In genomic region chr1:46720319-46720718, GRCh38 we compare ENCODE assay signal across 10 cellular contexts. TPM values are rescaled to one million over a fixed set of nuclear protein-coding genes. Genes with fewer than 3 reads are reported as not detected.
DNase-seq lines count a peak whose midpoint lies in the region; ATAC-seq and TF ChIP-seq lines count a peak whose summit lies in the region.
"Not testable (repeated sequence)": the region's sequence is repeated elsewhere in the genome, so short reads cannot be mapped to it uniquely, and the experiment has no call there.
"Had no signal": no experiment of that assay in that cellular context is flagged by ENCODE, and none has a peak within 500 bp of the region (broad histone marks: within the 10 kb centered on the region; RNA-seq: fewer than 3 reads in every experiment).

No MANE protein-coding gene starts in this region.

- TF ChIP-seq CTCF in HEK293 (tag by site-specific recombination; IDR thresholded peaks at IDR 0.05); VCaP (conservative IDR thresholded peaks at IDR 0.05); endothelial cell (IDR thresholded peaks at IDR 0.05; ENCODE audit: unreplicated experiment); neural crest cell (conservative IDR thresholded peaks at IDR 0.05): not testable (repeated sequence)

- H3K4me3 ChIP-seq in CD4-positive, CD25-positive, alpha-beta regulatory T cell (ENCODE audit: low read depth, low read length); HEK293 (ENCODE audit: low read depth, low read length): not testable (repeated sequence)

- not testable (repeated sequence) for H3K9me3 Mint-ChIP-seq in CD4-positive, CD25-positive, alpha-beta regulatory T cell; endothelial cell (ENCODE audit: unreplicated experiment); immature natural killer cell; neural crest cell

- H3K27me3 ChIP-seq in CD4-positive, CD25-positive, alpha-beta regulatory T cell (ENCODE audit: control insufficient read depth, insufficient read depth, low read length) = not testable (repeated sequence)

- H3K4me3 Mint-ChIP-seq in CD4-positive, CD25-positive, alpha-beta regulatory T cell = peak overlapping the region in 1 of 4 donors; percentile 37
- H3K4me3 Mint-ChIP-seq in endothelial cell (ENCODE audit: unreplicated experiment) = not testable (repeated sequence)
- H3K4me3 Mint-ChIP-seq in immature natural killer cell = peak overlapping the region in 3 of 5 donors; percentile 0 to 23 (median 3)
- peak overlapping the region; percentile 1 for H3K4me3 Mint-ChIP-seq in neural crest cell

- H3K27me3 Mint-ChIP-seq in CD4-positive, CD25-positive, alpha-beta regulatory T cell; endothelial cell (ENCODE audit: unreplicated experiment): not testable (repeated sequence)
- peaks cover 6 to 12% (median 10%) of the 10 kb centered on the region in 3 donors for H3K27me3 Mint-ChIP-seq in immature natural killer cell (ENCODE audit: low read depth in 3 of 3)
- peaks cover 17% of the 10 kb centered on the region for H3K27me3 Mint-ChIP-seq in neural crest cell (ENCODE audit: low read depth)

- H3K27ac ChIP-seq in CD4-positive, CD25-positive, alpha-beta regulatory T cell (ENCODE audit: insufficient read depth, low read length, poor library complexity, severe bottlenecking) = peak overlapping the region; percentile 84
- not testable (repeated sequence) for H3K27ac ChIP-seq in HEK293 (ENCODE audit: extremely low read depth, low read depth, low read length)
- H3K27ac ChIP-seq in VCaP = peak overlapping the region; percentile 89

- CTCF ChIA-PET in HEK293 (lab: Yijun Ruan, JAX) = interaction anchor here (0.8 to 1.4 kb wide), 5 partner anchors 8 to 203 kb away, joined by 3 to 4 read pairs (median 3); a partner anchor contains a TSS

- DNase-seq in CD4-positive, CD25-positive, alpha-beta regulatory T cell; endothelial cell (ENCODE audit: low spot score); immature natural killer cell; neural crest cell (ENCODE audit: low read depth, low spot score): not testable (repeated sequence)

- peaks cover 28 to 52% (median 35%) of the 10 kb centered on the region in 4 donors for H3K4me1 Mint-ChIP-seq in CD4-positive, CD25-positive, alpha-beta regulatory T cell
- H3K4me1 Mint-ChIP-seq in endothelial cell (ENCODE audit: unreplicated experiment) (peaks cover 75% of the 10 kb centered on the region), immature natural killer cell (peaks cover 38% of the 10 kb centered on the region in 2 donors), neural crest cell (peaks cover 31% of the 10 kb centered on the region)

- H3K9me3 ChIP-seq in CD4-positive, CD25-positive, alpha-beta regulatory T cell (ENCODE audit: control insufficient read depth in 2 of 2, low read length in 2 of 2); HEK293 (ENCODE audit: control insufficient read depth, insufficient read depth, low read depth, low read length): not testable (repeated sequence)

- peak overlapping the region; percentile 2 to 98 (median 20) for H3K27ac Mint-ChIP-seq in CD4-positive, CD25-positive, alpha-beta regulatory T cell
- H3K27ac Mint-ChIP-seq in endothelial cell (ENCODE audit: unreplicated experiment) (peak overlapping the region; percentile 65), immature natural killer cell (peak overlapping the region in 2 of 6 donors; percentile 5 to 72)
- H3K27ac Mint-ChIP-seq in neural crest cell (ENCODE audit: unreplicated experiment) = not testable (repeated sequence)

- H3K4me1 ChIP-seq in CD4-positive, CD25-positive, alpha-beta regulatory T cell (ENCODE audit: control insufficient read depth, insufficient read depth, low read length, poor library complexity, severe bottlenecking) = peaks cover 32% of the 10 kb centered on the region
- H3K4me1 ChIP-seq in HEK293 (ENCODE audit: control insufficient read depth, insufficient read depth, low read length) = not testable (repeated sequence)

- H3K36me3 Mint-ChIP-seq in CD4-positive, CD25-positive, alpha-beta regulatory T cell = peaks cover 13% of the 10 kb centered on the region
- peaks cover 33% of the 10 kb centered on the region for H3K36me3 Mint-ChIP-seq in endothelial cell (ENCODE audit: low read depth, unreplicated experiment)
- not testable (repeated sequence) for H3K36me3 Mint-ChIP-seq in immature natural killer cell; neural crest cell (ENCODE audit: low read depth)

- not testable (repeated sequence) for ATAC-seq in CD4-positive, CD25-positive, alpha-beta regulatory T cell (ENCODE audit: low read depth in 2 of 2)

- H3K36me3 ChIP-seq in CD4-positive, CD25-positive, alpha-beta regulatory T cell (ENCODE audit: control insufficient read depth, insufficient read depth, low read length) = peaks cover 13% of the 10 kb centered on the region
- H3K36me3 ChIP-seq in HEK293 (ENCODE audit: control insufficient read depth in 2 of 2, insufficient read depth in 1 of 2, low read length in 2 of 2) = peaks cover 5 to 22% of the 10 kb centered on the region in 2 experiments; a peak in 2 of 3 replicates

- POLR2A ChIA-PET in HEK293 (lab: Yijun Ruan, JAX) = interaction anchor here (1.2 kb wide), 1 partner anchor 116 kb away, joined by 3 read pairs; the partner anchor contains the start of gene MKNK1

TF ChIP-seq in HEK293, 187 proteins besides CTCF, POLR2A, EP300 and RAD21 (continues in another document):
- TF ChIP-seq ZNF580 (tag by site-specific recombination; IDR thresholded peaks at IDR 0.05) = 0 out of 2 replicates have a peak, but pooled peaks have one; percentile 20
- TF ChIP-seq ZNF664 (tag by site-specific recombination; IDR thresholded peaks at IDR 0.05) = 0 out of 2 replicates have a peak, but pooled peaks have one; percentile 14
- TF ChIP-seq ZNF433 (tag by site-specific recombination; IDR thresholded peaks at IDR 0.05; ENCODE audit: low read depth) = 0 out of 2 replicates have a peak, but pooled peaks have one; percentile 40
- TF ChIP-seq ZNF623 (tag by site-specific recombination; IDR thresholded peaks at IDR 0.05) = peak; percentile 68
- peak; percentile 65; the same call in 1 of the 2 replicates for TF ChIP-seq ZNF560 (tag by site-specific recombination; IDR thresholded peaks at IDR 0.05; ENCODE audit: borderline replicate concordance)
- TF ChIP-seq ZNF529 (tag by site-specific recombination; IDR thresholded peaks at IDR 0.05; ENCODE audit: insufficient replicate concordance) = peak; percentile 33
- peak; percentile 77 for TF ChIP-seq ZBTB8A (tag by site-specific recombination; IDR thresholded peaks at IDR 0.05)
- peak; percentile 68; the same call in 1 of the 2 replicates for TF ChIP-seq ZNF140 (tag by site-specific recombination; IDR thresholded peaks at IDR 0.05)
- 0 out of 2 replicates have a peak, but pooled peaks have one; percentile 8 for TF ChIP-seq ZNF292 (tag by site-specific recombination; IDR thresholded peaks at IDR 0.05; ENCODE audit: borderline replicate concordance, low read depth)
- peak; percentile 68 for TF ChIP-seq ZNF510 (tag by site-specific recombination; IDR thresholded peaks at IDR 0.05; ENCODE audit: insufficient replicate concordance)
- TF ChIP-seq, protein P1, sequence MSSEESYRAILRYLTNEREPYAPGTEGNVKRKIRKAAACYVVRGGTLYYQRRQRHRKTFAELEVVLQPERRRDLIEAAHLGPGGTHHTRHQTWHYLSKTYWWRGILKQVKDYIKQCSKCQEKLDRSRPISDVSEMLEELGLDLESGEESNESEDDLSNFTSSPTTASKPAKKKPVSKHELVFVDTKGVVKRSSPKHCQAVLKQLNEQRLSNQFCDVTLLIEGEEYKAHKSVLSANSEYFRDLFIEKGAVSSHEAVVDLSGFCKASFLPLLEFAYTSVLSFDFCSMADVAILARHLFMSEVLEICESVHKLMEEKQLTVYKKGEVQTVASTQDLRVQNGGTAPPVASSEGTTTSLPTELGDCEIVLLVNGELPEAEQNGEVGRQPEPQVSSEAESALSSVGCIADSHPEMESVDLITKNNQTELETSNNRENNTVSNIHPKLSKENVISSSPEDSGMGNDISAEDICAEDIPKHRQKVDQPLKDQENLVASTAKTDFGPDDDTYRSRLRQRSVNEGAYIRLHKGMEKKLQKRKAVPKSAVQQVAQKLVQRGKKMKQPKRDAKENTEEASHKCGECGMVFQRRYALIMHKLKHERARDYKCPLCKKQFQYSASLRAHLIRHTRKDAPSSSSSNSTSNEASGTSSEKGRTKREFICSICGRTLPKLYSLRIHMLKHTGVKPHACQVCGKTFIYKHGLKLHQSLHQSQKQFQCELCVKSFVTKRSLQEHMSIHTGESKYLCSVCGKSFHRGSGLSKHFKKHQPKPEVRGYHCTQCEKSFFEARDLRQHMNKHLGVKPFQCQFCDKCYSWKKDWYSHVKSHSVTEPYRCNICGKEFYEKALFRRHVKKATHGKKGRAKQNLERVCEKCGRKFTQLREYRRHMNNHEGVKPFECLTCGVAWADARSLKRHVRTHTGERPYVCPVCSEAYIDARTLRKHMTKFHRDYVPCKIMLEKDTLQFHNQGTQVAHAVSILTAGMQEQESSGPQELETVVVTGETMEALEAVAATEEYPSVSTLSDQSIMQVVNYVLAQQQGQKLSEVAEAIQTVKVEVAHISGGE (tag by site-specific recombination; conservative IDR thresholded peaks at IDR 0.05; ENCODE audit: low read depth) = peak; percentile 77
- TF ChIP-seq ZNF654 (tag by site-specific recombination; IDR thresholded peaks at IDR 0.05; ENCODE audit: low read depth) = peak; percentile 32
- peak; percentile 93 for TF ChIP-seq ZNF394 (tag by site-specific recombination; IDR thresholded peaks at IDR 0.05; ENCODE audit: borderline replicate concordance)

RNA-seq across cellular contexts. Expression of gene EFCAB14, which starts 1.4 kb away (rescaled TPM):
- 83.3 TPM for total RNA-seq in CD4-positive, CD25-positive, alpha-beta regulatory T cell
- 10 to 100 TPM; 81.2 to 88.9 (median 85.3) TPM for polyA plus RNA-seq in CD4-positive, CD25-positive, alpha-beta regulatory T cell
- total RNA-seq in endothelial cell (ENCODE audit: unreplicated experiment) (325 TPM), neural crest cell (33.1 and 33.2 TPM in 2 replicates)
- 100 to 1,000 TPM in 1 of 3 donors, 10 to 100 TPM in 2; 85.8 to 145 (median 98.8) TPM for polyA plus RNA-seq in immature natural killer cell

RNA-seq across cellular contexts. Expression of gene TEX38, which starts 48.7 kb away (rescaled TPM):
- total RNA-seq in CD4-positive, CD25-positive, alpha-beta regulatory T cell = not detected
- polyA plus RNA-seq in CD4-positive, CD25-positive, alpha-beta regulatory T cell = not detected
- total RNA-seq in endothelial cell (ENCODE audit: unreplicated experiment) (not detected), neural crest cell (0.26 TPM in 1 of 2 replicates, not detected in the other)
- not detected for polyA plus RNA-seq in immature natural killer cell
- total RNA-seq: Daoy, GM23248, HT1080 had no signal
- polyA plus RNA-seq: A549 had no signal

RNA-seq across cellular contexts. Expression of gene ATPAF1, which starts 52.2 kb away (rescaled TPM):
- total RNA-seq in CD4-positive, CD25-positive, alpha-beta regulatory T cell = 22.5 TPM
- 10 to 100 TPM; 74.7 to 89.3 (median 80.8) TPM for polyA plus RNA-seq in CD4-positive, CD25-positive, alpha-beta regulatory T cell
- total RNA-seq in endothelial cell (ENCODE audit: unreplicated experiment) (29.8 TPM), neural crest cell (67.8 and 69.3 TPM in 2 replicates)
- polyA plus RNA-seq in immature natural killer cell = 100 to 1,000 TPM in 1 of 3 donors, 10 to 100 TPM in 2; 50.6 to 139 (median 51.7) TPM
